Comparison of ENCODE assay signal across 8 cellular contexts in the genomic region with DNA sequence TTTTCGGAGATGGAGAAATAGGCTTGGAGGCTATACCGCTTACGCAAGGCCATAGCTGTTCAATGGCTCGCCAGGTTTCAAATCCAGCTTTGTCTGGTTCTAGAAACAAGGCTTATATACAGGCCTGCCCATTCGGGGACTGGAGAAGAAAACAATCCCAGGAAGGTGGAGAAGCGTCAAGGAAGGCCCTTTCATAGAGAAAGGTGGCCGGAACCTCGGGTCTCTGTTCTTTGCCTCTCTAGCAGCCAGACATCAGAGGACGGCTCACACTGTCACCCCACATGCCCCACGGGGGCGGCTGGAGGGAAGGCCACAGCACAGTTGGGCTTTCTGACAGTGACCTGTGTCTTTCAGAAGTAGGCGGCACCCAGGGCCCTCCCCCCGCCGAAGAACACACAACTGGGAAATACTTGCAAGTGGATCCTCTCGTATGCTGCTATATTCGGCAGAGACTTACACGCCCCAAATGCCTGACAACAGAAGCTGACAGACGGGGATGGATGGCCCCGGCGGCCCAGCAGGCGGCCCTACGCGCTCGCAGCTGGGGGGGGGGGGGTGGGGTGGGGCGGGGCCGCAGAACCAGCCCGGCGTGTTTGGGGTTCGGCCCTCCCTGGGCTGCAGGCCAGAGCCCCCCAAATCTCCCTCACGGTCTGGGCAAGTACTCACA. TPM values are rescaled to one million over a fixed set of nuclear protein-coding genes. Genes with fewer than 3 reads are reported as not detected.
DNase-seq lines count a peak whose midpoint lies in the region; ATAC-seq and TF ChIP-seq lines count a peak whose summit lies in the region.

No MANE protein-coding gene starts in this region.

- no peak overlapping the region for H2BK12ac ChIP-seq in H9 (ENCODE audit: insufficient read length, low read depth, low read length)

- H3K27ac ChIP-seq in H9 (ENCODE audit: insufficient read length, low read depth, low read length), result no peak overlapping the region
- peak overlapping the region; percentile 100 for H3K27ac ChIP-seq in stomach smooth muscle (ENCODE audit: low read length)

- H3K27me3 ChIP-seq in H9 (ENCODE audit: insufficient read depth, low read length), result no peaks in the 10 kb centered on the region
- H3K27me3 ChIP-seq in endocrine pancreas (ENCODE audit: control insufficient read depth, insufficient read depth, low read length), result no peaks in the 10 kb centered on the region
- no peaks in the 10 kb centered on the region for H3K27me3 ChIP-seq in stomach smooth muscle (ENCODE audit: control insufficient read depth in 1 of 2, insufficient read depth in 2 of 2, low read length in 2 of 2)

- no peaks in the 10 kb centered on the region for H3K79me1 ChIP-seq in H9 (ENCODE audit: insufficient read depth, low read depth, low read length, poor library complexity, severe bottlenecking)

- H4K8ac ChIP-seq in H9 (replicated peaks; ENCODE audit: insufficient read length, low read depth, low read length), result no peak overlapping the region

- H3K9me3 ChIP-seq in H9 (ENCODE audit: control insufficient read depth, low read depth, low read length) (no peaks in the 10 kb centered on the region), endocrine pancreas (ENCODE audit: control insufficient read depth, low read length) (no peaks in the 10 kb centered on the region), stomach smooth muscle (ENCODE audit: control insufficient read depth in 2 of 2, low read length in 2 of 2) (no peaks in the 10 kb centered on the region)

- intact Hi-C loops in activated CD4-positive, alpha-beta T cell treated with anti-CD3 and anti-CD28 coated beads, Interleukin-2, amount 10 ng/mL, durations not matched to agents 24 days and 14 days (cut with micrococcal nuclease), result loop anchor here (10.0 kb wide), 1 partner anchor 1265 kb away; a partner anchor contains a TSS

- H3T11ph ChIP-seq in H9 (ENCODE audit: low read length), result no peak overlapping the region

- no peak overlapping the region for H3K14ac ChIP-seq in H9 (ENCODE audit: insufficient read depth, low read length)

- peaks cover 17 to 38% (median 31%) of the 10 kb centered on the region in 3 experiments for H3K36me3 Mint-ChIP-seq in H9 (ENCODE audit: insufficient read depth in 1 of 3, low read depth in 3 of 3)
- peaks cover 44% of the 10 kb centered on the region for H3K36me3 Mint-ChIP-seq in activated CD4-positive, alpha-beta T cell treated with anti-CD3 and anti-CD28 coated beads, Interleukin-2, amount 10 ng/mL, durations not matched to agents 24 days and 14 days (ENCODE audit: low read depth)

- H2BK15ac ChIP-seq in H9 (ENCODE audit: low read depth, low read length), result no peak overlapping the region

- no peak overlapping the region for H3K23ac ChIP-seq in H9 (ENCODE audit: insufficient read length, low read depth, low read length)

- H2AK5ac ChIP-seq in H9 (ENCODE audit: insufficient read length, low read length), result no peak overlapping the region

- no peak overlapping the region for H4K5ac ChIP-seq in H9 (ENCODE audit: insufficient read length, low read depth, low read length)

- no peaks in the 10 kb centered on the region; the same call in 1 of the 2 replicates for H3K27me3 Mint-ChIP-seq in H9 (ENCODE audit: low read depth)
- H3K27me3 Mint-ChIP-seq in activated CD4-positive, alpha-beta T cell treated with anti-CD3 and anti-CD28 coated beads, Interleukin-2, amount 10 ng/mL, durations not matched to agents 24 days and 14 days, result no peaks in the 10 kb centered on the region

- WGBS in H9 (ENCODE audit: extremely low coverage, insufficient read length, low lambda C conversion rate), result no CpG with 5 or more reads among the region's 30 CpGs

- no peak overlapping the region for H2BK120ac ChIP-seq in H9 (ENCODE audit: low read depth, low read length, poor library complexity, severe bottlenecking)

- H3K36me3 ChIP-seq in endocrine pancreas (ENCODE audit: control insufficient read depth, insufficient read depth, low read length) (no peaks in the 10 kb centered on the region), stomach smooth muscle (ENCODE audit: control insufficient read depth in 2 of 2, insufficient read depth in 2 of 2, low read length in 2 of 2) (peaks cover 0 to 2% of the 10 kb centered on the region in 2 donors)

- no peaks in the 10 kb centered on the region for H4K20me1 ChIP-seq in H9 (ENCODE audit: control insufficient read depth, insufficient read depth, insufficient read length)

- H3K9ac ChIP-seq in H9 (ENCODE audit: extremely low read depth, insufficient read length, low read length) (peak overlapping the region; percentile 12), endocrine pancreas (ENCODE audit: control insufficient read depth, insufficient read depth, low read length) (peak overlapping the region; percentile 86), stomach smooth muscle (ENCODE audit: low read length in 2 of 2) (peak overlapping the region; percentile 74 to 78)

- DNase-seq in Ammon's horn (ENCODE audit: low spot score), result peak; percentile 80
- DNase-seq in H9, result peak; percentile 71
- peak; percentile 38 to 71 for DNase-seq in NCI-H446 (lab: John Stamatoyannopoulos, UW)
- DNase-seq in activated CD4-positive, alpha-beta T cell treated with anti-CD3 and anti-CD28 coated beads, Interleukin-2, amount 10 ng/mL, durations not matched to agents 24 days and 14 days, result peak; percentile 87
- DNase-seq in medulla oblongata (ENCODE audit: extremely low spot score), result peak; percentile 79

- no peak overlapping the region for H3K18ac ChIP-seq in H9 (ENCODE audit: insufficient read length, low read depth, low read length)

- H3K27ac Mint-ChIP-seq in H9, result peak overlapping the region; percentile 89 to 99 (median 93)
- H3K27ac Mint-ChIP-seq in activated CD4-positive, alpha-beta T cell treated with anti-CD3 and anti-CD28 coated beads, Interleukin-2, amount 10 ng/mL, durations not matched to agents 24 days and 14 days, result peak overlapping the region; percentile 88

- H3K4ac ChIP-seq in H9 (ENCODE audit: low read depth, low read length), result no peak overlapping the region

- H3K4me3 Mint-ChIP-seq in H9, result peak overlapping the region; percentile 75 to 86
- H3K4me3 Mint-ChIP-seq in activated CD4-positive, alpha-beta T cell treated with anti-CD3 and anti-CD28 coated beads, Interleukin-2, amount 10 ng/mL, durations not matched to agents 24 days and 14 days, result peak overlapping the region; percentile 88

- H3K4me3 ChIP-seq in endocrine pancreas (ENCODE audit: control insufficient read depth, insufficient read depth, low read length) (peak overlapping the region; percentile 26), stomach smooth muscle (ENCODE audit: low read length in 2 of 2) (peak overlapping the region; percentile 62 to 87)

- no peak overlapping the region for H2BK20ac ChIP-seq in H9 (ENCODE audit: low read depth, low read length, poor library complexity, severe bottlenecking)

- peak overlapping the region; percentile 54 for H3K4me2 ChIP-seq in H9 (ENCODE audit: insufficient read depth, insufficient read length, low read length)

- H2AFZ ChIP-seq in H9 (ENCODE audit: low read length), result no peak overlapping the region

- H3K56ac ChIP-seq in H9 (ENCODE audit: insufficient read length, low read depth, low read length), result no peak overlapping the region

- no peak overlapping the region for H2BK5ac ChIP-seq in H9 (ENCODE audit: insufficient read length, low read length)

- no peaks in the 10 kb centered on the region; the same call in 1 of the 2 replicates for H3K79me2 ChIP-seq in H9 (ENCODE audit: insufficient read depth, low read length)

- H4K91ac ChIP-seq in H9 (ENCODE audit: insufficient read length, low read depth, low read length), result no peak overlapping the region

- H3K23me2 ChIP-seq in H9 (ENCODE audit: insufficient read length, low read depth, low read length, poor library complexity, severe bottlenecking), result peaks cover 24% of the 10 kb centered on the region

- H3K4me1 ChIP-seq in H9 (ENCODE audit: insufficient read depth, low read length), result peaks cover 4% of the 10 kb centered on the region; the same call in 1 of the 2 replicates
- peaks cover 4% of the 10 kb centered on the region for H3K4me1 ChIP-seq in endocrine pancreas (ENCODE audit: control insufficient read depth, insufficient read depth, low read length)
- peaks cover 68% of the 10 kb centered on the region for H3K4me1 ChIP-seq in stomach smooth muscle (ENCODE audit: control insufficient read depth, insufficient read depth, low read length)

- H3K4me1 Mint-ChIP-seq in H9, result peaks cover 47 to 48% of the 10 kb centered on the region in 2 experiments
- peaks cover 40% of the 10 kb centered on the region for H3K4me1 Mint-ChIP-seq in activated CD4-positive, alpha-beta T cell treated with anti-CD3 and anti-CD28 coated beads, Interleukin-2, amount 10 ng/mL, durations not matched to agents 24 days and 14 days

- no peaks in the 10 kb centered on the region; a peak in 1 of 5 replicates for H3K9me3 Mint-ChIP-seq in H9
- no peaks in the 10 kb centered on the region for H3K9me3 Mint-ChIP-seq in activated CD4-positive, alpha-beta T cell treated with anti-CD3 and anti-CD28 coated beads, Interleukin-2, amount 10 ng/mL, durations not matched to agents 24 days and 14 days

- no peak for TF ChIP-seq CTCF in H9 (conservative IDR thresholded peaks at IDR 0.05)

- no peak for ATAC-seq in HG03025 (IDR thresholded peaks at IDR 0.05; ENCODE audit: low FRiP score, unreplicated experiment)

RNA-seq across cellular contexts. Expression of a gene that starts 4.5 kb away (rescaled TPM):
- 38.2 and 40.4 TPM in 2 replicates for total RNA-seq in H9 (2021)
- 26.6 and 29.2 TPM in 2 replicates for total RNA-seq in activated CD4-positive, alpha-beta T cell treated with anti-CD3 and anti-CD28 coated beads, Interleukin-2, amount 10 ng/mL, durations not matched to agents 24 days and 14 days

RNA-seq across cellular contexts. Expression of a gene that starts 5.8 kb away (rescaled TPM):
- total RNA-seq in H9 (2021), result 29.1 and 29.3 TPM in 2 replicates
- 107 and 114 TPM in 2 replicates for total RNA-seq in activated CD4-positive, alpha-beta T cell treated with anti-CD3 and anti-CD28 coated beads, Interleukin-2, amount 10 ng/mL, durations not matched to agents 24 days and 14 days

RNA-seq across cellular contexts. Expression of a gene that starts 59.4 kb away (rescaled TPM):
- 0.22 TPM in 1 of 2 replicates, not detected in the other for total RNA-seq in H9 (2021)
- not detected in 2 replicates for total RNA-seq in activated CD4-positive, alpha-beta T cell treated with anti-CD3 and anti-CD28 coated beads, Interleukin-2, amount 10 ng/mL, durations not matched to agents 24 days and 14 days

Comparison
In these comparisons a context has a peak if more than half of its experiments do, and no peak if none do; other contexts are left out.
1. H3K9ac ChIP-seq: peak in every context shown above with its lines; median percentile 86 in endocrine pancreas; 76 in stomach smooth muscle; 12 in H9.